ENCODE assay signal across 8 cellular contexts in genomic region chr6:85449388-85449817, GRCh38. TPM values are rescaled to one million over a fixed set of nuclear protein-coding genes. Genes with fewer than 3 reads are reported as not detected.
DNase-seq lines count a peak whose midpoint lies in the region; ATAC-seq and TF ChIP-seq lines count a peak whose summit lies in the region.

No MANE protein-coding gene starts in this region.

- no peaks in the 10 kb centered on the region for H3K27me3 Mint-ChIP-seq in activated naive CD8-positive, alpha-beta T cell treated with anti-CD3 and anti-CD28 coated beads, Interleukin-2, amount 10 ng/mL, durations not matched to agents 7 days and 5 days

- peak overlapping the region; percentile 33; the same call in 1 of the 2 replicates for H3K27ac ChIP-seq in KMS-11
- H3K27ac ChIP-seq in right atrium auricular region = peak overlapping the region; percentile 82 to 87
- H3K27ac ChIP-seq in gastrocnemius medialis = peak overlapping the region; percentile 66 to 73 (median 68)

- peaks cover 52% of the 10 kb centered on the region for H3K4me1 Mint-ChIP-seq in activated naive CD8-positive, alpha-beta T cell treated with anti-CD3 and anti-CD28 coated beads, Interleukin-2, amount 10 ng/mL, durations not matched to agents 7 days and 5 days

- H4K20me1 ChIP-seq in KMS-11 (ENCODE audit: insufficient read depth) = no peaks in the 10 kb centered on the region

- H3K9me3 Mint-ChIP-seq in activated naive CD8-positive, alpha-beta T cell treated with anti-CD3 and anti-CD28 coated beads, Interleukin-2, amount 10 ng/mL, durations not matched to agents 7 days and 5 days = no peaks in the 10 kb centered on the region

- POLR2A ChIA-PET in activated naive CD8-positive, alpha-beta T cell treated with anti-CD3 and anti-CD28 coated beads, Interleukin-2, amount 10 ng/mL, durations not matched to agents 7 days and 5 days (lab: Charles Lee) = interaction anchor here (0.6 to 5.0 kb wide), 13 partner anchors 12 to 229 kb away, joined by 3 to 90 read pairs (median 5); partner anchors contain the start of genes SNX14 and SYNCRIP
- POLR2A ChIA-PET in HEK293T (lab: Yijun Ruan, JAX) = interaction anchor here (0.6 to 2.0 kb wide), 6 partner anchors 10 to 229 kb away, joined by 3 to 9 read pairs (median 3); partner anchors contain the start of gene SYNCRIP

- H3K4me3 Mint-ChIP-seq in activated naive CD8-positive, alpha-beta T cell treated with anti-CD3 and anti-CD28 coated beads, Interleukin-2, amount 10 ng/mL, durations not matched to agents 7 days and 5 days = peak overlapping the region; percentile 96

- peak overlapping the region; percentile 94 for H2AFZ ChIP-seq in KMS-11 (ENCODE audit: low read depth)

- H3K4me3 ChIP-seq in KMS-11 (IDR thresholded peaks at IDR 0.05; ENCODE audit: insufficient read depth, low read depth, low read length) = no peak overlapping the region
- H3K4me3 ChIP-seq in right atrium auricular region = peak overlapping the region; percentile 48 to 63
- H3K4me3 ChIP-seq in gastrocnemius medialis = peak overlapping the region; percentile 56 to 75 (median 64)

- no peak for TF ChIP-seq POLR2A in gastrocnemius medialis (IDR thresholded peaks at IDR 0.05)

- in situ Hi-C loops in gastrocnemius medialis (cut with MboI; ENCODE audit: low sequenced_read_pairs in 4 of 4) = no loop called here

- H3K27me3 ChIP-seq in KMS-11 (ENCODE audit: insufficient read depth, low read depth) (no peaks in the 10 kb centered on the region), right atrium auricular region (no peaks in the 10 kb centered on the region), gastrocnemius medialis (peaks cover 6 to 19% (median 10%) of the 10 kb centered on the region in 3 donors)

- H3K27ac Mint-ChIP-seq in activated naive CD8-positive, alpha-beta T cell treated with anti-CD3 and anti-CD28 coated beads, Interleukin-2, amount 10 ng/mL, durations not matched to agents 7 days and 5 days = peak overlapping the region; percentile 71

- intact Hi-C loops in gastrocnemius medialis (cut with DNase I; ENCODE audit: low total_unique reads) = no loop called here

- peak overlapping the region; percentile 87 for H3K9ac ChIP-seq in ES-I3 (ENCODE audit: low read depth, low read length)
- peak overlapping the region; percentile 47; the same call in 1 of the 2 replicates for H3K9ac ChIP-seq in KMS-11

- no peak for DNase-seq in activated naive CD8-positive, alpha-beta T cell treated with anti-CD3 and anti-CD28 coated beads, Interleukin-2, amount 10 ng/mL, durations not matched to agents 7 days and 5 days
- no peak for DNase-seq in right atrium auricular region (ENCODE audit: low spot score)
- no peak for DNase-seq in gastrocnemius medialis
- no peak for DNase-seq in HEK293T (ENCODE audit: extremely low spot score)
- DNase-seq in NCI-H1048 (lab: John Stamatoyannopoulos, UW) = no peak

- H3K36me3 Mint-ChIP-seq in activated naive CD8-positive, alpha-beta T cell treated with anti-CD3 and anti-CD28 coated beads, Interleukin-2, amount 10 ng/mL, durations not matched to agents 7 days and 5 days = no peaks in the 10 kb centered on the region

- H3K79me2 ChIP-seq in KMS-11 (ENCODE audit: insufficient read depth, low read depth) = no peaks in the 10 kb centered on the region

- CTCF ChIA-PET in HEK293T (lab: Yijun Ruan, JAX) = interaction anchor here (0.6 to 2.0 kb wide), 3 partner anchors 9 to 78 kb away, joined by 3 to 4 read pairs (median 3); no protein-coding TSS in a partner anchor

- H3K9me3 ChIP-seq in ES-I3 (ENCODE audit: control insufficient read depth, insufficient read depth, low read length) (no peaks in the 10 kb centered on the region), right atrium auricular region (no peaks in the 10 kb centered on the region), gastrocnemius medialis (no peaks in the 10 kb centered on the region)

- ATAC-seq in GM21576 (IDR thresholded peaks at IDR 0.05; ENCODE audit: unreplicated experiment) (peak; percentile 76), gastrocnemius medialis (peak; percentile 56 to 61)
- ATAC-seq in activated naive CD8-positive, alpha-beta T cell treated with anti-CD3 and anti-CD28 coated beads, Interleukin-2, amount 10 ng/mL, durations not matched to agents 7 days and 5 days (ENCODE audit: low read depth) = peak; percentile 66

- peak overlapping the region; percentile 57 for H3K4me2 ChIP-seq in KMS-11

- TF ChIP-seq CTCF in KMS-11 (conservative IDR thresholded peaks at IDR 0.05; ENCODE audit: low read depth, low read length) = no peak
- no peak for TF ChIP-seq CTCF in right atrium auricular region (IDR thresholded peaks at IDR 0.05)
- TF ChIP-seq CTCF in gastrocnemius medialis (IDR thresholded peaks at IDR 0.05 in 4 of 5, conservative IDR thresholded peaks at IDR 0.05 in 1 of 5) = no peak

- H3K4me1 ChIP-seq in ES-I3 (ENCODE audit: insufficient read depth, low read length) (no peaks in the 10 kb centered on the region), KMS-11 (ENCODE audit: low read depth, poor library complexity, severe bottlenecking) (peaks cover 17% of the 10 kb centered on the region), right atrium auricular region (peaks cover 0 to 20% of the 10 kb centered on the region in 2 donors), gastrocnemius medialis (no peaks in the 10 kb centered on the region)

- no peaks in the 10 kb centered on the region for H3K36me3 ChIP-seq in ES-I3 (ENCODE audit: insufficient read depth, low read length)
- H3K36me3 ChIP-seq in KMS-11 (ENCODE audit: insufficient read depth) = no peaks in the 10 kb centered on the region
- H3K36me3 ChIP-seq in right atrium auricular region = no peaks in the 10 kb centered on the region
- H3K36me3 ChIP-seq in gastrocnemius medialis = no peaks in the 10 kb centered on the region

TF ChIP-seq in HEK293T, 16 proteins besides CTCF, POLR2A, EP300 and RAD21:
- TF ChIP-seq ELF4 (IDR thresholded peaks at IDR 0.05) = no peak
- no peak for TF ChIP-seq CTBP1 (IDR thresholded peaks at IDR 0.05; ENCODE audit: borderline replicate concordance)
- TF ChIP-seq FOXK2 (IDR thresholded peaks at IDR 0.05) = no peak
- no peak for TF ChIP-seq L3MBTL2 (conservative IDR thresholded peaks at IDR 0.05)
- TF ChIP-seq SP1 (IDR thresholded peaks at IDR 0.05) = no peak
- TF ChIP-seq HDGF (IDR thresholded peaks at IDR 0.05; ENCODE audit: borderline replicate concordance) = no peak
- TF ChIP-seq LEF1 (IDR thresholded peaks at IDR 0.05; ENCODE audit: borderline replicate concordance) = no peak

RNA-seq across cellular contexts. Expression of gene NT5E, which starts 0.5 kb away (rescaled TPM):
- total RNA-seq in activated naive CD8-positive, alpha-beta T cell treated with anti-CD3 and anti-CD28 coated beads, Interleukin-2, amount 10 ng/mL, durations not matched to agents 7 days and 5 days = 10 to 100 TPM; 26.8 to 30.7 TPM
- total RNA-seq in right atrium auricular region = 10 to 100 TPM in 1 of 2 donors, 1 to 10 TPM in 1; 7.1 to 10.6 TPM
- 1 to 10 TPM in 3 of 4 donors, under 1 TPM in 1; 0.82 to 4.3 (median 2.8) TPM for total RNA-seq in gastrocnemius medialis

Comparison
In these comparisons a context has a peak if more than half of its experiments do, and no peak if none do; other contexts are left out.
1. H3K27ac ChIP-seq: peak in every context shown above with its lines; median percentile 84 in right atrium auricular region; 68 in gastrocnemius medialis; 33 in KMS-11.